8 cellular contexts compared by ENCODE assay signal in genomic region chr7:726854-727103, GRCh38. TPM values are rescaled to one million over a fixed set of nuclear protein-coding genes. Genes with fewer than 3 reads are reported as not detected.
A peak's percentile ranks its signal among the peaks of the same experiment; 100 is the strongest.
DNase-seq lines count a peak whose midpoint lies in the region; ATAC-seq and TF ChIP-seq lines count a peak whose summit lies in the region.
"Had no signal": no experiment of that assay in that cellular context is flagged by ENCODE, and none has a peak within 500 bp of the region (broad histone marks: within the 10 kb centered on the region; RNA-seq: fewer than 3 reads in every experiment).

No MANE protein-coding gene starts in this region.

- peaks cover 11% of the 10 kb centered on the region for H3K36me3 ChIP-seq in ectodermal cell (ENCODE audit: control insufficient read depth, insufficient read depth, low read length)
- peaks cover 22% of the 10 kb centered on the region for H3K36me3 ChIP-seq in neuron (ENCODE audit: insufficient read depth, low read length)

- H3K9me3 Mint-ChIP-seq in endothelial cell (ENCODE audit: unreplicated experiment): no peaks in the 10 kb centered on the region

- H3K27ac ChIP-seq in HL-60 (replicated peaks) (no peak overlapping the region), ectodermal cell (ENCODE audit: insufficient read depth, low read depth, low read length, poor library complexity, severe bottlenecking) (no peak overlapping the region)

- H3K36me3 Mint-ChIP-seq in endothelial cell (ENCODE audit: low read depth, unreplicated experiment): peaks cover 36% of the 10 kb centered on the region

- TF ChIP-seq CTCF in HL-60 (IDR thresholded peaks at IDR 0.05; ENCODE audit: insufficient read depth, low read length) (no peak), endothelial cell (IDR thresholded peaks at IDR 0.05; ENCODE audit: unreplicated experiment) (no peak)

- no peaks in the 10 kb centered on the region for H3K27me3 ChIP-seq in HL-60 (ENCODE audit: insufficient read depth, poor library complexity, severe bottlenecking)
- no peaks in the 10 kb centered on the region for H3K27me3 ChIP-seq in ectodermal cell (ENCODE audit: control insufficient read depth, insufficient read depth, low read length, poor library complexity, severe bottlenecking)
- no peaks in the 10 kb centered on the region for H3K27me3 ChIP-seq in neuron (ENCODE audit: insufficient read depth, low read length)

- H3K27me3 Mint-ChIP-seq in endothelial cell (ENCODE audit: unreplicated experiment): peaks cover 22% of the 10 kb centered on the region
- H3K27me3 Mint-ChIP-seq: stimulated activated naive B cell treated with anti-CD40 and anti-IgM and Interleukin-4, amounts not matched to agents 10 μg/mL and 1 μg/mL and 100 μg/mL, for 72 hours had no signal

- ATAC-seq in GM19397 (IDR thresholded peaks at IDR 0.05; ENCODE audit: unreplicated experiment): peak; percentile 33

- H3K4me1 Mint-ChIP-seq in endothelial cell (ENCODE audit: unreplicated experiment): peaks cover 12% of the 10 kb centered on the region

- 0% methylated on average over 39 of the region's 39 CpGs for WGBS in ectodermal cell, 2 experiments

- H2AFZ ChIP-seq in neuron (ENCODE audit: low read depth, low read length): peak overlapping the region; percentile 85

- H3K9me3 ChIP-seq in ectodermal cell (ENCODE audit: control insufficient read depth, low read length): no peaks in the 10 kb centered on the region
- H3K9me3 ChIP-seq in neuron (ENCODE audit: low read length): peaks cover 4% of the 10 kb centered on the region

- peak overlapping the region; percentile 65 for H3K4me3 ChIP-seq in HL-60 (replicated peaks; ENCODE audit: insufficient read depth, low read length)
- H3K4me3 ChIP-seq in ectodermal cell (ENCODE audit: insufficient read depth, low read depth, low read length): peak overlapping the region; percentile 72
- H3K4me3 ChIP-seq in neuron (ENCODE audit: low read length): peak overlapping the region; percentile 72

- H3K27ac Mint-ChIP-seq in endothelial cell (ENCODE audit: unreplicated experiment): no peak overlapping the region

- H3K4me3 Mint-ChIP-seq in endothelial cell (ENCODE audit: unreplicated experiment): no peak overlapping the region

- DNase-seq in HL-60 (ENCODE audit: low read depth in 1 of 2, low spot score in 1 of 2) (peak in 1 of 2 experiments; percentile 31), endothelial cell (ENCODE audit: low spot score) (no peak), GOT3 (lab: John Stamatoyannopoulos, UW) (no peak)
- no peak for DNase-seq in activated CD4-positive, alpha-beta T cell treated with anti-CD3 and anti-CD28 coated beads for 1 hour

- H3K4me1 ChIP-seq in ectodermal cell (ENCODE audit: control insufficient read depth, insufficient read depth, low read length) (peaks cover 10% of the 10 kb centered on the region), neuron (ENCODE audit: insufficient read depth, low read length) (peaks cover 13% of the 10 kb centered on the region)

RNA-seq across cellular contexts. Expression of gene DNAAF5, which starts 0.3 kb away (rescaled TPM):
- polyA plus RNA-seq in ectodermal cell (2013, experiment 1 of 4): 46.5 TPM
- 48.7 TPM for polyA plus RNA-seq in ectodermal cell (2013, experiment 2 of 4)
- polyA plus RNA-seq in ectodermal cell (2013, experiment 3 of 4): 34.0 TPM
- 39.4 TPM for polyA plus RNA-seq in ectodermal cell (2013, experiment 4 of 4)
- 30.7 TPM for total RNA-seq in endothelial cell (ENCODE audit: unreplicated experiment)

RNA-seq across cellular contexts. Expression of gene PRKAR1B, which starts 0.3 kb away (rescaled TPM):
- 26.4 TPM for polyA plus RNA-seq in ectodermal cell (2013, experiment 1 of 4)
- 29.7 TPM for polyA plus RNA-seq in ectodermal cell (2013, experiment 2 of 4)
- 19.4 TPM for polyA plus RNA-seq in ectodermal cell (2013, experiment 3 of 4)
- polyA plus RNA-seq in ectodermal cell (2013, experiment 4 of 4): 20.5 TPM
- 21.7 TPM for total RNA-seq in endothelial cell (ENCODE audit: unreplicated experiment)
